Comparison of ENCODE assay signal across 19 cellular contexts in genomic region chr12:64746663-64747062, GRCh38. TPM values are rescaled to one million over a fixed set of nuclear protein-coding genes. Genes with fewer than 3 reads are reported as not detected.
A peak's percentile ranks its signal among the peaks of the same experiment; 100 is the strongest.
DNase-seq lines count a peak whose midpoint lies in the region; ATAC-seq, FAIRE-seq and TF ChIP-seq lines count a peak whose summit lies in the region.
"Had no signal": no experiment of that assay in that cellular context is flagged by ENCODE, and none has a peak within 500 bp of the region (broad histone marks: within the 10 kb centered on the region; RNA-seq: fewer than 3 reads in every experiment).

No MANE protein-coding gene starts in this region.

- no peak overlapping the region for H2AK9ac ChIP-seq in IMR-90 (replicated peaks; ENCODE audit: low read depth, low read length, poor library complexity)

- H4K5ac ChIP-seq in IMR-90 (ENCODE audit: low read depth, low read length), result no peak overlapping the region

- H3K4ac ChIP-seq in IMR-90 (ENCODE audit: low read depth, low read length), result peak overlapping the region; percentile 41; the same call in 1 of the 2 replicates

- no peaks in the 10 kb centered on the region for H4K20me1 ChIP-seq in IMR-90 (ENCODE audit: insufficient read depth, low read length)
- H4K20me1 ChIP-seq in astrocyte (ENCODE audit: insufficient read depth, low read length), result no peaks in the 10 kb centered on the region

- H2AFZ ChIP-seq in IMR-90 (replicated peaks; ENCODE audit: low read length, poor library complexity), result peak overlapping the region; percentile 57
- no peak overlapping the region for H2AFZ ChIP-seq in astrocyte (ENCODE audit: low read depth, low read length)

- H3K79me2 ChIP-seq in astrocyte (ENCODE audit: insufficient read depth, low read length), result no peaks in the 10 kb centered on the region

- DNase-seq in CD1c-positive myeloid dendritic cell (ENCODE audit: extremely low spot score) (peak; percentile 77), IMR-90 (peak; percentile 52), astrocyte (ENCODE audit: low read depth) (peak; percentile 22), foreskin keratinocyte (peak in 1 of 2 donors; percentile 37), RPMI8226 (no peak), NCI-H146 (lab: John Stamatoyannopoulos, UW) (no peak), NCI-H82 treated with DMSO at 0.1 percent for 48 hours (lab: John Stamatoyannopoulos, UW; ENCODE audit: unreplicated experiment) (no peak)
- DNase-seq: activated CD4-positive, alpha-beta T cell treated with anti-CD3 and anti-CD28 coated beads for 36 hours; AML-193; central memory CD4-positive, alpha-beta T cell; DMS79; hypothalamus; NCI-H2081; Right ventricle myocardium superior; spleen; stimulated activated naive CD4-positive, alpha-beta T cell; uterus had no signal

- BruUV-seq in IMR-90 (replicated peaks; lab: Mats Ljungman, UMichigan), result no TSS peak

- H2BK20ac ChIP-seq in IMR-90 (ENCODE audit: low read depth, low read length), result peak overlapping the region; percentile 85; the same call in 1 of the 2 replicates

- peak overlapping the region; percentile 72 for H3K23ac ChIP-seq in IMR-90 (ENCODE audit: low read depth, low read length)

- no peak overlapping the region; the same call in 2 of the 3 replicates for H2BK15ac ChIP-seq in IMR-90 (ENCODE audit: low read depth, low read length)

- FAIRE-seq in astrocyte (lab: Jason Lieb, UNC), result no peak

- H3K4me1 Mint-ChIP-seq in astrocyte (ENCODE audit: low read depth, unreplicated experiment), result peaks cover 24% of the 10 kb centered on the region

- no peak overlapping the region for H3K4me3 Mint-ChIP-seq in astrocyte (ENCODE audit: unreplicated experiment)
- H3K4me3 Mint-ChIP-seq: activated CD4-positive, alpha-beta T cell treated with anti-CD3 and anti-CD28 coated beads for 36 hours had no signal

- H2BK120ac ChIP-seq in IMR-90 (ENCODE audit: low read depth, low read length), result peak overlapping the region; percentile 56; the same call in 1 of the 2 replicates

- H3K9me3 ChIP-seq in IMR-90 (ENCODE audit: control insufficient read depth, insufficient read depth, low read length) (no peaks in the 10 kb centered on the region), astrocyte (ENCODE audit: insufficient read depth, low read depth, low read length) (no peaks in the 10 kb centered on the region)
- H3K9me3 ChIP-seq: spleen, uterus had no signal

- H3K27me3 ChIP-seq in IMR-90 (ENCODE audit: control insufficient read depth, insufficient read depth, low read length) (no peaks in the 10 kb centered on the region), astrocyte (ENCODE audit: insufficient read depth, low read length) (no peaks in the 10 kb centered on the region), foreskin keratinocyte (no peaks in the 10 kb centered on the region)
- H3K27me3 ChIP-seq: spleen, uterus had no signal

- H3K9me1 ChIP-seq in IMR-90 (ENCODE audit: insufficient read depth, low read length), result peaks cover 2% of the 10 kb centered on the region

- TF ChIP-seq RAD21 in IMR-90 (IDR thresholded peaks at IDR 0.05; ENCODE audit: low read length), result no peak

- H4K8ac ChIP-seq in IMR-90 (ENCODE audit: low read depth in 2 of 2, low read length in 2 of 2), result peak overlapping the region in 1 of 2 experiments; percentile 15; a peak in 1 of 4 replicates

- H3K4me2 ChIP-seq in IMR-90 (ENCODE audit: low read depth, low read length), result no peak overlapping the region
- H3K4me2 ChIP-seq in astrocyte (ENCODE audit: low read length), result peak overlapping the region; percentile 32

- H3K4me1 ChIP-seq in IMR-90 (ENCODE audit: control insufficient read depth, insufficient read depth, low read length) (peaks cover 4% of the 10 kb centered on the region; the same call in 1 of the 2 replicates), astrocyte (ENCODE audit: insufficient read depth, low read length) (peaks cover 4% of the 10 kb centered on the region), foreskin keratinocyte (peaks cover 13% of the 10 kb centered on the region)
- H3K4me1 ChIP-seq: uterus had no signal

- H3K27me3 Mint-ChIP-seq in astrocyte (ENCODE audit: low read depth, unreplicated experiment), result no peaks in the 10 kb centered on the region
- H3K27me3 Mint-ChIP-seq: activated CD4-positive, alpha-beta T cell treated with anti-CD3 and anti-CD28 coated beads for 36 hours had no signal

- no peak overlapping the region for H3K27ac Mint-ChIP-seq in astrocyte (ENCODE audit: unreplicated experiment)
- H3K27ac Mint-ChIP-seq: activated CD4-positive, alpha-beta T cell treated with anti-CD3 and anti-CD28 coated beads for 36 hours; activated naive CD4-positive, alpha-beta T cell treated with anti-CD3 and anti-CD28 coated beads, Interleukin-2, amount 50 U/mL, for 72 hours had no signal

- H3K79me1 ChIP-seq in IMR-90 (ENCODE audit: low read depth in 1 of 2, low read length in 2 of 2), result peaks cover 0 to 14% of the 10 kb centered on the region in 2 experiments; a peak in 2 of 4 replicates

- peaks cover 24% of the 10 kb centered on the region for H3K36me3 ChIP-seq in IMR-90 (ENCODE audit: control insufficient read depth, insufficient read depth, low read length)
- H3K36me3 ChIP-seq in astrocyte (ENCODE audit: insufficient read depth, low read length), result peaks cover 26% of the 10 kb centered on the region
- H3K36me3 ChIP-seq: uterus had no signal

- no peak overlapping the region for H3K9ac ChIP-seq in IMR-90 (ENCODE audit: low read depth, low read length)
- no peak overlapping the region for H3K9ac ChIP-seq in astrocyte (ENCODE audit: low read length)

- no CpG with 5 or more reads among the region's 2 CpGs for WGBS in IMR-90 (ENCODE audit: extremely low coverage in 2 of 2, insufficient read length in 1 of 2), 2 experiments

- H3K36me3 Mint-ChIP-seq in astrocyte (ENCODE audit: low read depth, unreplicated experiment), result peaks cover 13% of the 10 kb centered on the region

- ATAC-seq in IMR-90 (ENCODE audit: low read depth) (peak; percentile 76), foreskin keratinocyte (peak; percentile 43), GM21723 (IDR thresholded peaks at IDR 0.05; ENCODE audit: unreplicated experiment) (no peak)
- ATAC-seq: activated CD4-positive, alpha-beta T cell treated with anti-CD3 and anti-CD28 coated beads for 36 hours; activated naive CD4-positive, alpha-beta T cell treated with anti-CD3 and anti-CD28 coated beads, Interleukin-2, amount 50 U/mL, for 72 hours had no signal

- H2BK5ac ChIP-seq in IMR-90 (ENCODE audit: low read depth, low read length, poor library complexity, severe bottlenecking), result peak overlapping the region; percentile 5

- dilution Hi-C loops in IMR-90 (cut with HindIII; ENCODE audit: low sequenced_read_pairs, unreplicated experiment), result no loop called here

- H3K14ac ChIP-seq in IMR-90 (replicated peaks; ENCODE audit: low read depth, low read length), result peak overlapping the region; percentile 73; the same call in 1 of the 2 replicates

- in situ Hi-C loops in IMR-90 (cut with MboI; ENCODE audit: low sequenced_read_pairs), result no loop called here

- no peak for TF ChIP-seq CTCF in IMR-90 (conservative IDR thresholded peaks at IDR 0.05; ENCODE audit: low read depth, low read length)
- no peak for TF ChIP-seq CTCF in astrocyte (IDR thresholded peaks at IDR 0.05; ENCODE audit: insufficient read depth, low read depth, low read length)
- TF ChIP-seq CTCF in foreskin keratinocyte (conservative IDR thresholded peaks at IDR 0.05), result no peak

- POLR2A ChIA-PET in IMR-90 (lab: Charles Lee; ENCODE audit: unreplicated experiment), result no interaction called here

- H3K18ac ChIP-seq in IMR-90 (ENCODE audit: low read depth, low read length), result no peak overlapping the region

- CTCF ChIA-PET in IMR-90 (lab: Yijun Ruan, JAX), result no interaction called here

- H3K27ac ChIP-seq in IMR-90 (ENCODE audit: insufficient read depth, low read length), result no peak overlapping the region
- H3K27ac ChIP-seq in astrocyte (ENCODE audit: low read depth, low read length), result no peak overlapping the region
- H3K27ac ChIP-seq in foreskin keratinocyte, result no peak overlapping the region

- H3K4me3 ChIP-seq in IMR-90 (ENCODE audit: insufficient read depth, low read depth, low read length) (no peak overlapping the region), astrocyte (ENCODE audit: insufficient read depth, low read depth, low read length) (no peak overlapping the region)
- H3K4me3 ChIP-seq: spleen, uterus had no signal

- no peak for TF ChIP-seq POLR2A in IMR-90 (IDR thresholded peaks at IDR 0.05; ENCODE audit: low read depth, low read length)

- H4K91ac ChIP-seq in IMR-90 (ENCODE audit: insufficient read depth, low read depth, low read length), result no peak overlapping the region

- no peaks in the 10 kb centered on the region for H3K9me3 Mint-ChIP-seq in astrocyte (ENCODE audit: unreplicated experiment)
- H3K9me3 Mint-ChIP-seq: activated naive CD4-positive, alpha-beta T cell treated with anti-CD3 and anti-CD28 coated beads, Interleukin-2, amount 50 U/mL, for 72 hours had no signal

- H3K56ac ChIP-seq in IMR-90 (ENCODE audit: extremely low read depth, insufficient read depth, low read length), result no peak overlapping the region

- intact Hi-C loops in IMR-90 (cut with micrococcal nuclease), result no loop called here

- peak overlapping the region; percentile 37; the same call in 1 of the 2 replicates for H2AK5ac ChIP-seq in IMR-90 (ENCODE audit: low read depth, low read length)

TF ChIP-seq in IMR-90, 13 proteins besides CTCF, POLR2A, EP300 and RAD21:
- TF ChIP-seq BHLHE40 (IDR thresholded peaks at IDR 0.05; ENCODE audit: low read depth, low read length), result no peak
- TF ChIP-seq USF2 (IDR thresholded peaks at IDR 0.05; ENCODE audit: low read depth, low read length), result no peak
- no peak for TF ChIP-seq MXI1 (IDR thresholded peaks at IDR 0.05; ENCODE audit: borderline replicate concordance, low read depth, low read length)
TF ChIP-seq in IMR-90: peak in this region for 0.

RNA-seq across cellular contexts. Expression of gene GNS, which starts 12.5 kb away (rescaled TPM):
- 66.4 and 80.7 TPM in 2 replicates for total RNA-seq in IMR-90 (2012; rRNA removed)
- polyA plus RNA-seq in IMR-90 (2012; rRNA removed), result 50.1 and 60.4 TPM in 2 replicates
- polyA plus RNA-seq in IMR-90 (2012; cell fraction: cytosol; rRNA removed), result 23.3 and 26.6 TPM in 2 replicates
- polyA plus RNA-seq in IMR-90 (2012; cell fraction: nucleus; rRNA removed; ENCODE audit: low replicate concordance), result 7.8 and 35.9 TPM in 2 replicates
- 106 and 109 TPM in 2 replicates for total RNA-seq in astrocyte
- 43.2 and 49.1 TPM in 2 replicates for total RNA-seq in foreskin keratinocyte
- polyA plus RNA-seq in foreskin keratinocyte, result 15.3 and 15.6 TPM in 2 replicates

Comparison
In these comparisons a context has a peak if more than half of its experiments do, and no peak if none do; other contexts are left out.
1. DNase-seq: peak in CD1c-positive myeloid dendritic cell (single experiment), IMR-90 (single experiment) and astrocyte (single experiment); none in RPMI8226 (single experiment), NCI-H146 (single experiment) and NCI-H82 treated with DMSO at 0.1 percent for 48 hours (single experiment).